ENCODE assay signal across 1 cellular context in genomic region chr19:5681446-5682292, GRCh38.
TF ChIP-seq lines count a peak whose summit lies in the region.

No MANE protein-coding gene starts in this region.

TF ChIP-seq in GM23338, 12 proteins besides CTCF, POLR2A, EP300 and RAD21 (continued from another document):
- TF ChIP-seq ZNF462 (CRISPR knock-in tag; IDR thresholded peaks at IDR 0.05) (no peak), ZNF114 (CRISPR knock-in tag; IDR thresholded peaks at IDR 0.05) (no peak), EZH2 (IDR thresholded peaks at IDR 0.05; ENCODE audit: low read depth, unreplicated experiment) (no peak), POLR2AphosphoS5 (IDR thresholded peaks at IDR 0.05; ENCODE audit: low read depth) (no peak), REST (IDR thresholded peaks at IDR 0.05; ENCODE audit: unreplicated experiment) (no peak), EZH2phosphoT487 (IDR thresholded peaks at IDR 0.05; ENCODE audit: unreplicated experiment) (no peak), CREB1 (CRISPR knock-in tag; IDR thresholded peaks at IDR 0.05; ENCODE audit: low read depth) (no peak), JUNB (IDR thresholded peaks at IDR 0.05; ENCODE audit: unreplicated experiment) (no peak), ZNF331 (CRISPR knock-in tag; IDR thresholded peaks at IDR 0.05; ENCODE audit: low read depth) (no peak), STAT1 (IDR thresholded peaks at IDR 0.05; ENCODE audit: unreplicated experiment) (no peak), NANOG (IDR thresholded peaks at IDR 0.05; ENCODE audit: borderline replicate concordance) (no peak)
